In the genomic region with DNA sequence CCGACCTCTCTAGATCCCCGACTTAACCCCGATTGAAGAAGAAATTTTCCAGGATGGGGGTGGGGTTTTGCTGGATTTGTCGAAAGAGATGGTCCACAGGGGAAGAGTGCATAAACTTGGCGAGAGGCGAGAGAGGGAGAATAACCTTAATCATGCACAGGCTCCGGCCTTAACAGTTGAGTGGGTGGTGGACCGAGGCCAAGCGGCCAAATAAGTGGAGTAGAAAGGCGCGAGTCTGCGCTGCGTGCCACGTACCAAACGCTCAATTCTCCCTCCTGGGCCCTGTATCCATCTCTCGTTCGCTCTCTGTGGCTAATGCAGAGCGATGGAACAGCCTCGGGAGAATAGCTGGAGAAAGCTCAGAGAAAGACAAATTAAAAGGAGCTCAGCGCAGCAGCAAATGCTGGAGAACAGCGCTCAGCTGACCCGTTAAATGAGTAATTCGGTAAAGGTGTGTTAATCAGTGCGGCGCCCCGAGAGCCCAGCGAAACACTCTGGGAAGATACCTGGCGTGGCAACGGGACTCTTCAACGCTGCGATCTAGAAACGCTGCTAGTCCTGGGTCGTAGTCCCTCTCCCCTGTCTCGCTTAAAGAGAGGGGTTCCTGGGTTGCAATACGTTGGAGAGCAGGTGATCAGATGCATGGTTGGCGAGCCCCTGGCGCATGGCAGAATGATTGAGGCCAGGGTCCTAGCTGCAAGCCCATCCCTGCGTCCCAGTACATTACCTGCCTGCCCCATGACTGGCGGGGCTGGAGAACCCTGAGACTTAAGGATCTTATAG, we compare ENCODE assay signal across 26 cellular contexts. TPM values are rescaled to one million over a fixed set of nuclear protein-coding genes. Genes with fewer than 3 reads are reported as not detected.
DNase-seq lines count a peak whose midpoint lies in the region; ATAC-seq, FAIRE-seq and TF ChIP-seq lines count a peak whose summit lies in the region.
"Had no signal": no experiment of that assay in that cellular context is flagged by ENCODE, and none has a peak within 500 bp of the region (broad histone marks: within the 10 kb centered on the region; RNA-seq: fewer than 3 reads in every experiment).

No MANE protein-coding gene starts in this region.

- H3K9ac ChIP-seq in HUES6 (ENCODE audit: low read length), result no peak overlapping the region
- H3K9ac ChIP-seq in keratinocyte (ENCODE audit: control insufficient read depth, extremely low read depth, insufficient read depth, low read length), result no peak overlapping the region

- DNase-seq in MCF 10A (ENCODE audit: unreplicated experiment) (no peak), keratinocyte (ENCODE audit: low read depth, low spot score) (no peak), SKM-1 treated with dmso at 0.1 percent for 144 hours (lab: John Stamatoyannopoulos, UW; ENCODE audit: unreplicated experiment) (no peak)
- DNase-seq in stimulated activated naive B cell treated with anti-CD40 and anti-IgM and Interleukin-4, amounts not matched to agents 10 μg/mL and 1 μg/mL and 100 μg/mL, for 72 hours, result no peak
- no peak for DNase-seq in activated CD4-positive, alpha-beta T cell treated with anti-CD3 and anti-CD28 coated beads for 4 hours
- DNase-seq: activated CD4-positive, CD25-positive, alpha-beta regulatory T cell; activated CD8-positive, alpha-beta memory T cell treated with anti-CD3 and anti-CD28 coated beads, Interleukin-2, amount 50 U/mL, for 4 hours; activated naive CD4-positive, alpha-beta T cell treated with anti-CD3 and anti-CD28 coated beads, Interleukin-2, amount 50 U/mL, for 16 hours; amniotic stem cell; foreskin melanocyte; NCI-H187 treated with DMSO at 0.1 percent for 48 hours; NCI-H2227 treated with DMSO at 0.1 percent for 48 hours; SIG-M5; spleen had no signal

- dilution Hi-C loops in keratinocyte (cut with MboI; ENCODE audit: extremely low pct_ligation_motif_present, low sequenced_read_pairs), result no loop called here

- H3K27ac ChIP-seq in HUES6 (ENCODE audit: low read depth, low read length) (no peak overlapping the region), keratinocyte (ENCODE audit: control insufficient read depth, insufficient read depth, low read length) (no peak overlapping the region)
- H3K27ac ChIP-seq: pancreas, spleen had no signal

- H3K27me3 ChIP-seq in HUES6 (ENCODE audit: control insufficient read depth, insufficient read depth, low read length), result peaks cover 82% of the 10 kb centered on the region
- peaks cover 35% of the 10 kb centered on the region for H3K27me3 ChIP-seq in keratinocyte (ENCODE audit: control insufficient read depth, extremely low read depth, insufficient read depth, low read length)

- POLR2A ChIA-PET in MCF 10A (lab: Yijun Ruan, JAX), result no interaction called here

- BruUV-seq in MCF 10A (replicated peaks; lab: Mats Ljungman, UMichigan), result no TSS peak

- no peaks in the 10 kb centered on the region for H3K36me3 Mint-ChIP-seq in MCF 10A (ENCODE audit: insufficient read depth, unreplicated experiment)
- H3K36me3 Mint-ChIP-seq in stimulated activated naive B cell treated with anti-CD40 and anti-IgM and Interleukin-4, amounts not matched to agents 10 μg/mL and 1 μg/mL and 100 μg/mL, for 72 hours, result peaks cover 0 to 1% of the 10 kb centered on the region in 2 donors
- H3K36me3 Mint-ChIP-seq: CD14-positive monocyte had no signal

- no peaks in the 10 kb centered on the region for H3K9me3 ChIP-seq in HUES6 (ENCODE audit: control insufficient read depth, insufficient read depth, low read depth, low read length)
- H3K9me3 ChIP-seq in keratinocyte (ENCODE audit: control insufficient read depth, low read depth, low read length), result no peaks in the 10 kb centered on the region
- H3K9me3 ChIP-seq: mucosa of descending colon, pancreas had no signal

- H3K4me1 Mint-ChIP-seq in MCF 10A (ENCODE audit: insufficient read depth, unreplicated experiment), result no peaks in the 10 kb centered on the region
- peaks cover 0 to 5% of the 10 kb centered on the region in 2 donors for H3K4me1 Mint-ChIP-seq in stimulated activated naive B cell treated with anti-CD40 and anti-IgM and Interleukin-4, amounts not matched to agents 10 μg/mL and 1 μg/mL and 100 μg/mL, for 72 hours
- H3K4me1 Mint-ChIP-seq: activated T-helper 17 cell treated with anti-CD3 and anti-CD28 coated beads, Interleukin-2, amount 50 U/mL, for 72 hours; CD14-positive monocyte; nephron had no signal

- H3K4me3 ChIP-seq in HUES6 (ENCODE audit: low read depth, low read length), result peak overlapping the region; percentile 17; the same call in 1 of the 2 replicates
- peak overlapping the region in 1 of 3 experiments; percentile 52 for H3K4me3 ChIP-seq in keratinocyte (ENCODE audit: control insufficient read depth in 2 of 3, extremely low read depth in 1 of 3, insufficient read depth in 2 of 3, low read depth in 1 of 3, low read length in 3 of 3)
- H3K4me3 ChIP-seq: mucosa of descending colon, spleen had no signal

- peak overlapping the region; percentile 80 for H3K4me2 ChIP-seq in keratinocyte (ENCODE audit: control insufficient read depth, extremely low read depth, insufficient read depth, low read depth, low read length)

- H3K9me1 ChIP-seq in keratinocyte (ENCODE audit: control insufficient read depth, extremely low read depth, insufficient read depth, low read length), result no peaks in the 10 kb centered on the region

- H2AFZ ChIP-seq in keratinocyte (ENCODE audit: control insufficient read depth, low read length), result no peak overlapping the region

- no peaks in the 10 kb centered on the region for H4K20me1 ChIP-seq in keratinocyte (ENCODE audit: control insufficient read depth, extremely low read depth, insufficient read depth, low read length)

- FAIRE-seq in keratinocyte (lab: Jason Lieb, UNC), result no peak
- FAIRE-seq: bronchial epithelial cell, colon, GM12891, pancreas, RCC 7860 had no signal

- peaks cover 27% of the 10 kb centered on the region for H3K27me3 Mint-ChIP-seq in MCF 10A (ENCODE audit: insufficient read depth, unreplicated experiment)
- peaks cover 42 to 43% of the 10 kb centered on the region in 2 donors for H3K27me3 Mint-ChIP-seq in stimulated activated naive B cell treated with anti-CD40 and anti-IgM and Interleukin-4, amounts not matched to agents 10 μg/mL and 1 μg/mL and 100 μg/mL, for 72 hours

- TF ChIP-seq CTCF in MCF 10A (IDR thresholded peaks at IDR 0.05; ENCODE audit: unreplicated experiment), result no peak
- TF ChIP-seq CTCF in keratinocyte (optimal IDR thresholded peaks at IDR 0.05 in 1 of 3, IDR thresholded peaks at IDR 0.05 in 1 of 3, conservative IDR thresholded peaks at IDR 0.05 in 1 of 3; ENCODE audit: extremely low read depth in 1 of 3, insufficient read depth in 2 of 3, low read length in 3 of 3), result no peak

- no peak for ATAC-seq in stimulated activated naive B cell treated with anti-CD40 and anti-IgM and Interleukin-4, amounts not matched to agents 10 μg/mL and 1 μg/mL and 100 μg/mL, for 72 hours (replicated peaks)
- ATAC-seq in HG03432 (IDR thresholded peaks at IDR 0.05; ENCODE audit: unreplicated experiment), result no peak
- ATAC-seq: activated T-helper 17 cell treated with anti-CD3 and anti-CD28 coated beads, Interleukin-2, amount 50 U/mL, for 72 hours had no signal

- no peak overlapping the region for H3K27ac Mint-ChIP-seq in MCF 10A (ENCODE audit: low read depth, unreplicated experiment)
- H3K27ac Mint-ChIP-seq in stimulated activated naive B cell treated with anti-CD40 and anti-IgM and Interleukin-4, amounts not matched to agents 10 μg/mL and 1 μg/mL and 100 μg/mL, for 72 hours, result peak overlapping the region; percentile 37
- H3K27ac Mint-ChIP-seq: activated T-helper 17 cell treated with anti-CD3 and anti-CD28 coated beads, Interleukin-2, amount 50 U/mL, for 72 hours; CD14-positive monocyte; nephron had no signal

- H3K79me2 ChIP-seq in keratinocyte (ENCODE audit: control insufficient read depth, insufficient read depth, low read length), result no peaks in the 10 kb centered on the region

- H3K4me3 Mint-ChIP-seq in MCF 10A (ENCODE audit: unreplicated experiment), result peak overlapping the region; percentile 74
- no peak overlapping the region for H3K4me3 Mint-ChIP-seq in stimulated activated naive B cell treated with anti-CD40 and anti-IgM and Interleukin-4, amounts not matched to agents 10 μg/mL and 1 μg/mL and 100 μg/mL, for 72 hours
- H3K4me3 Mint-ChIP-seq: activated T-helper 17 cell treated with anti-CD3 and anti-CD28 coated beads, Interleukin-2, amount 50 U/mL, for 72 hours had no signal

- H3K4me1 ChIP-seq in HUES6 (ENCODE audit: control insufficient read depth, insufficient read depth, low read length) (no peaks in the 10 kb centered on the region), keratinocyte (ENCODE audit: control insufficient read depth, extremely low read depth, insufficient read depth, low read length) (peaks cover 6% of the 10 kb centered on the region)
- H3K4me1 ChIP-seq: pancreas, spleen had no signal

- H3K9me3 Mint-ChIP-seq in MCF 10A (ENCODE audit: unreplicated experiment), result peaks cover 14% of the 10 kb centered on the region
- H3K9me3 Mint-ChIP-seq in stimulated activated naive B cell treated with anti-CD40 and anti-IgM and Interleukin-4, amounts not matched to agents 10 μg/mL and 1 μg/mL and 100 μg/mL, for 72 hours, result peaks cover 0 to 2% of the 10 kb centered on the region in 2 donors
- H3K9me3 Mint-ChIP-seq: activated T-helper 17 cell treated with anti-CD3 and anti-CD28 coated beads, Interleukin-2, amount 50 U/mL, for 72 hours had no signal

- intact Hi-C loops in MCF 10A (cut with micrococcal nuclease), result loop anchor here (10.0 kb wide), 1 partner anchor 250 kb away; no protein-coding TSS in a partner anchor

- CTCF ChIA-PET in MCF 10A (lab: Yijun Ruan, JAX), result interaction anchor here (0.6 to 3.7 kb wide), 21 partner anchors 9 to 644 kb away, joined by 3 to 28 read pairs (median 5); no protein-coding TSS in a partner anchor

- H3K36me3 ChIP-seq in HUES6 (ENCODE audit: control insufficient read depth, insufficient read depth, low read length) (no peaks in the 10 kb centered on the region), keratinocyte (ENCODE audit: control insufficient read depth in 2 of 2, extremely low read depth in 1 of 2, insufficient read depth in 2 of 2, low read length in 2 of 2) (no peaks in the 10 kb centered on the region)
- H3K36me3 ChIP-seq: pancreas, spleen had no signal

RNA-seq across cellular contexts. Expression of gene IL1RAPL2, which starts 0.9 kb away (rescaled TPM):
- 3.2 and 4.4 TPM in 2 replicates for total RNA-seq in MCF 10A (2022)
- polyA plus RNA-seq in keratinocyte, result 0.24 to 0.31 TPM (median 0.24 TPM) in 3 replicates
- 0.21 TPM for polyA plus RNA-seq in keratinocyte (2011; ENCODE audit: low read depth)
- 0.26 and 0.63 TPM in 2 replicates for polyA plus RNA-seq in keratinocyte (2011; cell fraction: cytosol; rRNA removed)
- 0.32 and 0.45 TPM in 2 replicates for polyA plus RNA-seq in keratinocyte (2011; cell fraction: nucleus; rRNA removed)
- 0.40 TPM in 1 of 2 replicates, not detected in the other for polyA plus RNA-seq in keratinocyte (2012; ENCODE audit: low replicate concordance)
- polyA minus RNA-seq in keratinocyte, result 0.61 to 0.86 TPM in 2 of 3 replicates, not detected in the other
- polyA minus RNA-seq in keratinocyte (2011; cell fraction: cytosol; rRNA and poly(A)+ RNA removed), result not detected
- polyA minus RNA-seq in keratinocyte (2011; cell fraction: nucleus; rRNA and poly(A)+ RNA removed), result 0.31 and 0.32 TPM in 2 replicates
- total RNA-seq: activated T-helper 17 cell treated with anti-CD3 and anti-CD28 coated beads, Interleukin-2, amount 50 U/mL, for 72 hours; bronchial epithelial cell; esophagus mucosa; spleen had no signal
- polyA plus RNA-seq: CD14-positive monocyte, pancreas, spleen had no signal
